Comparison of ENCODE assay signal across 8 cellular contexts in genomic region chr3:57068437-57069089, GRCh38. TPM values are rescaled to one million over a fixed set of nuclear protein-coding genes. Genes with fewer than 3 reads are reported as not detected.
DNase-seq lines count a peak whose midpoint lies in the region; ATAC-seq and TF ChIP-seq lines count a peak whose summit lies in the region.

No MANE protein-coding gene starts in this region.

- H3K4me1 Mint-ChIP-seq in CD8-positive, alpha-beta T cell (ENCODE audit: low read depth): peaks cover 3% of the 10 kb centered on the region
- peaks cover 4% of the 10 kb centered on the region for H3K4me1 Mint-ChIP-seq in T-helper 17 cell
- H3K4me1 Mint-ChIP-seq in stimulated activated memory B cell treated with anti-CD40 and anti-IgM and Interleukin-4, amounts not matched to agents 10 μg/mL and 1 μg/mL and 100 μg/mL, for 72 hours: peaks cover 15% of the 10 kb centered on the region

- intact Hi-C loops in CD8-positive, alpha-beta T cell (cut with DNase I, micrococcal nuclease): no loop called here
- intact Hi-C loops in left ventricle myocardium inferior (cut with micrococcal nuclease): no loop called here

- CTCF ChIA-PET in CD8-positive, alpha-beta T cell (lab: Charles Lee): no interaction called here

- H3K9me3 Mint-ChIP-seq in CD8-positive, alpha-beta T cell: peaks cover 3% of the 10 kb centered on the region
- H3K9me3 Mint-ChIP-seq in stimulated activated memory B cell treated with anti-CD40 and anti-IgM and Interleukin-4, amounts not matched to agents 10 μg/mL and 1 μg/mL and 100 μg/mL, for 72 hours: peaks cover 3% of the 10 kb centered on the region

- no peaks in the 10 kb centered on the region for H3K36me3 ChIP-seq in CD8-positive, alpha-beta T cell (ENCODE audit: insufficient read depth, low read length)
- no peaks in the 10 kb centered on the region for H3K36me3 ChIP-seq in left ventricle myocardium inferior

- DNase-seq in CD8-positive, alpha-beta T cell: peak in 2 of 7 experiments; percentile 6 to 13
- DNase-seq in T-helper 17 cell (no peak), left ventricle myocardium inferior (peak; percentile 27), NCI-H2196 treated with DMSO at 0.1 percent for 48 hours (lab: John Stamatoyannopoulos, UW; ENCODE audit: unreplicated experiment) (no peak), DMS79 (lab: John Stamatoyannopoulos, UW) (no peak)

- TF ChIP-seq CTCF in CD8-positive, alpha-beta T cell (IDR thresholded peaks at IDR 0.05): no peak
- TF ChIP-seq CTCF in left ventricle myocardium inferior (IDR thresholded peaks at IDR 0.05; ENCODE audit: borderline replicate concordance): no peak

- H3K4me3 Mint-ChIP-seq in CD8-positive, alpha-beta T cell: no peak overlapping the region
- H3K4me3 Mint-ChIP-seq in T-helper 17 cell: no peak overlapping the region
- H3K4me3 Mint-ChIP-seq in stimulated activated memory B cell treated with anti-CD40 and anti-IgM and Interleukin-4, amounts not matched to agents 10 μg/mL and 1 μg/mL and 100 μg/mL, for 72 hours: peak overlapping the region; percentile 43

- H3K4me1 ChIP-seq in CD8-positive, alpha-beta T cell (ENCODE audit: insufficient read depth, low read length): no peaks in the 10 kb centered on the region
- peaks cover 16% of the 10 kb centered on the region for H3K4me1 ChIP-seq in left ventricle myocardium inferior

- POLR2A ChIA-PET in CD8-positive, alpha-beta T cell (lab: Charles Lee): no interaction called here

- H3K27me3 ChIP-seq in CD8-positive, alpha-beta T cell (ENCODE audit: insufficient read depth, low read length): no peaks in the 10 kb centered on the region
- no peaks in the 10 kb centered on the region for H3K27me3 ChIP-seq in left ventricle myocardium inferior (ENCODE audit: low read depth)

- peak; percentile 40 for ATAC-seq in CD8-positive, alpha-beta T cell
- ATAC-seq in GM19463 (IDR thresholded peaks at IDR 0.05; ENCODE audit: unreplicated experiment): peak; percentile 99
- ATAC-seq in HG03432 (IDR thresholded peaks at IDR 0.05; ENCODE audit: unreplicated experiment): peak; percentile 99
- peak; percentile 89 for ATAC-seq in T-helper 17 cell
- peak; percentile 100 for ATAC-seq in stimulated activated memory B cell treated with anti-CD40 and anti-IgM and Interleukin-4, amounts not matched to agents 10 μg/mL and 1 μg/mL and 100 μg/mL, for 72 hours

- H3K36me3 Mint-ChIP-seq in CD8-positive, alpha-beta T cell: no peaks in the 10 kb centered on the region
- peaks cover 3% of the 10 kb centered on the region for H3K36me3 Mint-ChIP-seq in T-helper 17 cell (ENCODE audit: low read depth)
- H3K36me3 Mint-ChIP-seq in stimulated activated memory B cell treated with anti-CD40 and anti-IgM and Interleukin-4, amounts not matched to agents 10 μg/mL and 1 μg/mL and 100 μg/mL, for 72 hours: no peaks in the 10 kb centered on the region

- no peaks in the 10 kb centered on the region for H3K9me3 ChIP-seq in CD8-positive, alpha-beta T cell (ENCODE audit: low read length)
- H3K9me3 ChIP-seq in T-helper 17 cell (ENCODE audit: control insufficient read depth, low read length, poor library complexity, severe bottlenecking) (no peaks in the 10 kb centered on the region), left ventricle myocardium inferior (replicated peaks) (peaks cover 9% of the 10 kb centered on the region)

- H3K4me3 ChIP-seq in CD8-positive, alpha-beta T cell (ENCODE audit: low read depth, low read length): no peak overlapping the region
- H3K4me3 ChIP-seq in left ventricle myocardium inferior: peak overlapping the region; percentile 0

- H3K27ac ChIP-seq in CD8-positive, alpha-beta T cell (ENCODE audit: low read depth, low read length): no peak overlapping the region
- H3K27ac ChIP-seq in left ventricle myocardium inferior (replicated peaks): peak overlapping the region; percentile 68

- H3K27me3 Mint-ChIP-seq in CD8-positive, alpha-beta T cell (ENCODE audit: low read depth): peaks cover 10% of the 10 kb centered on the region
- peaks cover 39% of the 10 kb centered on the region for H3K27me3 Mint-ChIP-seq in T-helper 17 cell
- peaks cover 53% of the 10 kb centered on the region for H3K27me3 Mint-ChIP-seq in stimulated activated memory B cell treated with anti-CD40 and anti-IgM and Interleukin-4, amounts not matched to agents 10 μg/mL and 1 μg/mL and 100 μg/mL, for 72 hours

- H3K27ac Mint-ChIP-seq in CD8-positive, alpha-beta T cell: no peak overlapping the region
- no peak overlapping the region for H3K27ac Mint-ChIP-seq in T-helper 17 cell
- peak overlapping the region; percentile 71 for H3K27ac Mint-ChIP-seq in stimulated activated memory B cell treated with anti-CD40 and anti-IgM and Interleukin-4, amounts not matched to agents 10 μg/mL and 1 μg/mL and 100 μg/mL, for 72 hours

RNA-seq across cellular contexts. Expression of gene SPATA12, which starts 8.1 kb away (rescaled TPM):
- not detected for total RNA-seq in CD8-positive, alpha-beta T cell
- not detected for total RNA-seq in T-helper 17 cell
- total RNA-seq in left ventricle myocardium inferior: not detected

Comparison
In these comparisons a context has a peak if more than half of its experiments do, and no peak if none do; other contexts are left out.
1. ATAC-seq: peak in every context shown above with its lines; median percentile 100 in stimulated activated memory B cell treated with anti-CD40 and anti-IgM and Interleukin-4, amounts not matched to agents 10 μg/mL and 1 μg/mL and 100 μg/mL, for 72 hours; 99 in GM19463; 99 in HG03432; 89 in T-helper 17 cell; 40 in CD8-positive, alpha-beta T cell.